20 cellular contexts compared by ENCODE assay signal in the genomic region with DNA sequence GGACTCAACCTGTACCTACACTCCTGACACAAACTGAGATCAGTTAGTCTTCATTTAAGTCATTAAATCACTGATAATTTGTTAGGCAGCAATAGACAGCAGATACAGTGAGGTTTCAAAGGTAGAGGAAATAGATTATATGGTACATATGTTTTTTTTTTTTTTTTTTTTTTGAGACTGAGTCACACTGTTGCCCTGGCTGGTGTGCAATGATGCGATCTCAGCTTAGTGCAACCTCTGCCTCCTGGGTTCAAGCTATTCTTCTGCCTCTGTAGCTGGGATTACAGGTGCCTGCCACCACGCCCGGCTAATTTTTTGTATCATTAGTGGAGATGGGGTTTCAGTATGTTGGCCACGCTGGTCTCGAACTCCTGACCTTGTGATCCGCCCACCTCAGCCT. TPM values are rescaled to one million over a fixed set of nuclear protein-coding genes. Genes with fewer than 3 reads are reported as not detected.
A peak's percentile ranks its signal among the peaks of the same experiment; 100 is the strongest.
DNase-seq lines count a peak whose midpoint lies in the region; ATAC-seq, FAIRE-seq and TF ChIP-seq lines count a peak whose summit lies in the region.
"Had no signal": no experiment of that assay in that cellular context is flagged by ENCODE, and none has a peak within 500 bp of the region (broad histone marks: within the 10 kb centered on the region; RNA-seq: fewer than 3 reads in every experiment).

No MANE protein-coding gene starts in this region.

- no peak overlapping the region for H2BK15ac ChIP-seq in H1 (ENCODE audit: low read length)

- no peak for FAIRE-seq in H1 (lab: Jason Lieb, UNC)
- FAIRE-seq: GM12891, RCC 7860 had no signal

- H3K23me2 ChIP-seq in H1 (ENCODE audit: low read depth, low read length) = no peaks in the 10 kb centered on the region

- H2BK12ac ChIP-seq in H1 (ENCODE audit: low read depth, low read length) = peak overlapping the region; percentile 77

- CTCF ChIA-PET in H1 (lab: Charles Lee; ENCODE audit: partially characterized antibody) = interaction anchor here (0.6 kb wide), 1 partner anchor 119 kb away, joined by 3 read pairs; no protein-coding TSS in a partner anchor

- WGBS in H1 (ENCODE audit: extremely low coverage in 1 of 2, insufficient coverage in 1 of 2, insufficient read length in 1 of 2, insufficient replicate concordance in 2 of 2, low coverage in 1 of 2, low lambda C conversion rate in 2 of 2, missing lambda C conversion rate in 1 of 2), 2 experiments = 91% methylated on average over 6 of the region's 6 CpGs; no CpG with 5 or more reads in 1 of the 2 experiments

- H3K9ac ChIP-seq in H1 (replicated peaks in 1 of 4; ENCODE audit: extremely low read depth in 1 of 4, low read depth in 3 of 4, low read length in 3 of 4) = no peak overlapping the region

- no peaks in the 10 kb centered on the region for H3K79me1 ChIP-seq in H1 (ENCODE audit: low read depth, low read length)

- no peak for TF ChIP-seq POLR2A in H1 (IDR thresholded peaks at IDR 0.05; ENCODE audit: control extremely low read depth in 1 of 2, low read depth in 2 of 2, low read length in 2 of 2)

- H3K27me3 ChIP-seq in H1 (replicated peaks in 1 of 4; ENCODE audit: control insufficient read depth in 3 of 4, extremely low read depth in 1 of 4, insufficient read depth in 3 of 4, low read length in 3 of 4) = no peaks in the 10 kb centered on the region
- H3K27me3 ChIP-seq: SJSA1 had no signal

- TF ChIP-seq CTCF in H1 (IDR thresholded peaks at IDR 0.05; ENCODE audit: control extremely low read depth in 1 of 3, insufficient read depth in 1 of 3, low read depth in 1 of 3, low read length in 3 of 3) (no peak), type B pancreatic cell (conservative IDR thresholded peaks at IDR 0.05) (no peak)

- no peak overlapping the region for H4K91ac ChIP-seq in H1 (replicated peaks; ENCODE audit: insufficient read length, low read length)

- no peak overlapping the region for H3K4ac ChIP-seq in H1 (replicated peaks; ENCODE audit: insufficient read length, low read depth, low read length)

- H3K4me3 Mint-ChIP-seq in type B pancreatic cell = no peak overlapping the region
- H3K4me3 Mint-ChIP-seq: CD4-positive, CD25-positive, alpha-beta regulatory T cell had no signal

- no peak overlapping the region for H2AFZ ChIP-seq in H1 (ENCODE audit: low read length)

- no peaks in the 10 kb centered on the region for H3K9me3 Mint-ChIP-seq in type B pancreatic cell

- H3K56ac ChIP-seq in H1 (replicated peaks; ENCODE audit: insufficient read length, low read depth, low read length) = no peak overlapping the region

- H3K14ac ChIP-seq in H1 (ENCODE audit: insufficient read length) = no peak overlapping the region

- H3K4me1 Mint-ChIP-seq in type B pancreatic cell (ENCODE audit: unreplicated experiment) = peaks cover 15% of the 10 kb centered on the region
- H3K4me1 Mint-ChIP-seq: CD4-positive, CD25-positive, alpha-beta regulatory T cell had no signal

- no peaks in the 10 kb centered on the region for H3K36me3 Mint-ChIP-seq in type B pancreatic cell
- H3K36me3 Mint-ChIP-seq: CD4-positive, CD25-positive, alpha-beta regulatory T cell had no signal

- H3K9me3 ChIP-seq in H1 (ENCODE audit: insufficient read depth in 2 of 2, low read depth in 1 of 2, low read length in 1 of 2) = no peaks in the 10 kb centered on the region
- H3K9me3 ChIP-seq: SJSA1 had no signal

- H3K4me1 ChIP-seq in H1 (replicated peaks in 1 of 4; ENCODE audit: control insufficient read depth in 3 of 4, insufficient read depth in 4 of 4, low read length in 3 of 4) = peaks cover 5 to 18% (median 13%) of the 10 kb centered on the region in 4 experiments

- no peaks in the 10 kb centered on the region for H3K27me3 Mint-ChIP-seq in type B pancreatic cell

- no peak overlapping the region for H3K27ac ChIP-seq in H1 (ENCODE audit: low read depth, low read length)
- H3K27ac ChIP-seq: SJSA1 had no signal

- POLR2A ChIA-PET in H1 (lab: Charles Lee; ENCODE audit: partially characterized antibody) = interaction anchor here (0.7 to 1.2 kb wide), 2 partner anchors 9 to 110 kb away, joined by 3 read pairs; no protein-coding TSS in a partner anchor

- no peak overlapping the region for H3K4me2 ChIP-seq in H1 (ENCODE audit: insufficient read depth in 1 of 2, low read depth in 2 of 2, low read length in 2 of 2)

- no peaks in the 10 kb centered on the region for H3K79me2 ChIP-seq in H1 (ENCODE audit: control insufficient read depth in 1 of 2, insufficient read depth in 2 of 2, low read length in 2 of 2)

- no peak overlapping the region for H4K5ac ChIP-seq in H1 (ENCODE audit: insufficient read length, low read depth, low read length)

- TF ChIP-seq EP300 in H1 (IDR thresholded peaks at IDR 0.05; ENCODE audit: borderline replicate concordance in 1 of 2, low read depth in 2 of 2, low read length in 2 of 2) = no peak

- no peak overlapping the region for H4K8ac ChIP-seq in H1 (ENCODE audit: extremely low read depth, insufficient read depth, low read length)

- no peak overlapping the region for H3K18ac ChIP-seq in H1 (ENCODE audit: extremely low read depth, low read length)

- no peak for ATAC-seq in GM21526 (IDR thresholded peaks at IDR 0.05; ENCODE audit: low FRiP score, unreplicated experiment)

- H3K36me3 ChIP-seq in H1 (ENCODE audit: control insufficient read depth in 2 of 4, insufficient read depth in 4 of 4, low read length in 3 of 4) = no peaks in the 10 kb centered on the region
- H3K36me3 ChIP-seq: SJSA1 had no signal

- DNase-seq in ELR (ENCODE audit: low read depth) = peak; percentile 23
- DNase-seq in H1 (ENCODE audit: low read depth in 1 of 2, low spot score in 2 of 2) = no peak
- DNase-seq in kidney tubule cell (ENCODE audit: low spot score) = peak; percentile 50
- peak; percentile 20 for DNase-seq in type B pancreatic cell (ENCODE audit: extremely low spot score, unreplicated experiment)
- no peak for DNase-seq in SIG-M5 (lab: John Stamatoyannopoulos, UW)
- no peak for DNase-seq in ureter (ENCODE audit: low spot score)
- DNase-seq: CD4-positive, CD25-positive, alpha-beta regulatory T cell; DMS79; GOT3; Kasumi-1; NCI-H1694 treated with DMSO at 0.1 percent for 48 hours; NCI-H2081 treated with DMSO at 0.1 percent for 48 hours; NCI-H2171 treated with DMSO at 0.1 percent for 48 hours; NCI-H446; NCI-H526; OCI-M1 had no signal

- H3K4me3 ChIP-seq in H1 (ENCODE audit: extremely low read depth in 1 of 4, insufficient read depth in 2 of 4, low read depth in 3 of 4, low read length in 4 of 4) = no peak overlapping the region
- H3K4me3 ChIP-seq: SJSA1 had no signal

- no peak overlapping the region for H3K27ac Mint-ChIP-seq in type B pancreatic cell
- H3K27ac Mint-ChIP-seq: CD4-positive, CD25-positive, alpha-beta regulatory T cell had no signal

- H2BK20ac ChIP-seq in H1 (ENCODE audit: low read length) = peak overlapping the region; percentile 41; the same call in 1 of the 2 replicates

- no peak for TF ChIP-seq RAD21 in H1 (IDR thresholded peaks at IDR 0.05 in 1 of 2, conservative IDR thresholded peaks at IDR 0.05 in 1 of 2; ENCODE audit: low read depth in 2 of 2, low read length in 2 of 2)

- no peak overlapping the region for H2AK5ac ChIP-seq in H1 (ENCODE audit: low read depth, low read length)

- H2BK5ac ChIP-seq in H1 (ENCODE audit: low read depth, low read length) = no peak overlapping the region

- no peaks in the 10 kb centered on the region for H4K20me1 ChIP-seq in H1 (replicated peaks in 1 of 2; ENCODE audit: control insufficient read depth in 1 of 2, insufficient read depth in 2 of 2, low read length in 2 of 2)

- H2BK120ac ChIP-seq in H1 (replicated peaks; ENCODE audit: low read depth, low read length) = no peak overlapping the region

- no peak overlapping the region for H3K23ac ChIP-seq in H1 (ENCODE audit: insufficient read length)

TF ChIP-seq in H1, 55 proteins besides CTCF, POLR2A, EP300 and RAD21:
- TF ChIP-seq, protein P1, sequence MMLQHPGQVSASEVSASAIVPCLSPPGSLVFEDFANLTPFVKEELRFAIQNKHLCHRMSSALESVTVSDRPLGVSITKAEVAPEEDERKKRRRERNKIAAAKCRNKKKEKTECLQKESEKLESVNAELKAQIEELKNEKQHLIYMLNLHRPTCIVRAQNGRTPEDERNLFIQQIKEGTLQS (IDR thresholded peaks at IDR 0.05; ENCODE audit: insufficient read depth, low read depth, low read length) = no peak
- TF ChIP-seq KDM5A (IDR thresholded peaks at IDR 0.05; ENCODE audit: low read length) (no peak), KDM4A (IDR thresholded peaks at IDR 0.05; ENCODE audit: low read depth, low read length, severe bottlenecking) (no peak), CBX8 (IDR thresholded peaks at IDR 0.05; ENCODE audit: borderline replicate concordance, low read depth, low read length) (no peak), RFX5 (IDR thresholded peaks at IDR 0.05; ENCODE audit: borderline replicate concordance, low read depth, low read length) (no peak), GABPA (IDR thresholded peaks at IDR 0.05; ENCODE audit: borderline replicate concordance, insufficient read depth, low read length) (no peak), SP2 (IDR thresholded peaks at IDR 0.05; ENCODE audit: low read length) (no peak), TEAD4 (IDR thresholded peaks at IDR 0.05; ENCODE audit: low read depth, low read length) (no peak), FOSL1 (IDR thresholded peaks at IDR 0.05; ENCODE audit: insufficient read depth, low read depth, low read length) (no peak)

RNA-seq across cellular contexts. Expression of a gene that starts 38.2 kb away (rescaled TPM):
- 40.8 and 43.3 TPM in 2 replicates for total RNA-seq in H1 (2021; fragmentation: NEBNext Ultra II Directional; extraction: Animal tissue kit (Norgen Biotek cat#: 25700))
- 10.4 and 14.7 TPM in 2 replicates for polyA plus RNA-seq in H1 (2011; rRNA removed)
- 18.0 TPM for polyA plus RNA-seq in H1 (2011; cell fraction: cytosol; rRNA removed)
- polyA plus RNA-seq in H1 (2011; cell fraction: nucleus; rRNA removed) = 20.1 TPM
- 20.9 to 26.8 TPM (median 23.9 TPM) in 4 replicates for polyA plus RNA-seq in H1 (2012, experiment 1 of 2)
- polyA plus RNA-seq in H1 (2012, experiment 2 of 2) = 4.9 TPM
- 14.8 TPM for polyA plus RNA-seq in H1 (2013, experiment 1 of 2)
- polyA plus RNA-seq in H1 (2013, experiment 2 of 2) = 14.9 TPM
- 30.6 and 36.4 TPM in 2 replicates for polyA minus RNA-seq in H1 (2011; rRNA and poly(A)+ RNA removed)
- polyA minus RNA-seq in H1 (2011; cell fraction: cytosol; rRNA and poly(A)+ RNA removed) = 24.3 TPM
- 37.2 TPM for polyA minus RNA-seq in H1 (2011; cell fraction: nucleus; rRNA and poly(A)+ RNA removed)
- total RNA-seq in type B pancreatic cell (ENCODE audit: low replicate concordance) = 36.9 and 40.1 TPM in 2 replicates
- 57.7 TPM for total RNA-seq in ureter
- polyA plus RNA-seq: CD4-positive, CD25-positive, alpha-beta regulatory T cell had no signal

Comparison
In these comparisons a context has a peak if more than half of its experiments do, and no peak if none do; other contexts are left out.
1. DNase-seq: peak in ELR (single experiment), kidney tubule cell (single experiment) and type B pancreatic cell (single experiment); none in H1 (0 of 2), SIG-M5 (single experiment) and ureter (single experiment).